In genomic region chr16:75238853-75239371, GRCh38 we compare ENCODE assay signal across 9 cellular contexts. TPM values are rescaled to one million over a fixed set of nuclear protein-coding genes. Genes with fewer than 3 reads are reported as not detected.
DNase-seq lines count a peak whose midpoint lies in the region; ATAC-seq and TF ChIP-seq lines count a peak whose summit lies in the region.
"Had no signal": no experiment of that assay in that cellular context is flagged by ENCODE, and none has a peak within 500 bp of the region (broad histone marks: within the 10 kb centered on the region; RNA-seq: fewer than 3 reads in every experiment).

No MANE protein-coding gene starts in this region.

- H3K27me3 Mint-ChIP-seq in activated CD4-positive, alpha-beta memory T cell treated with anti-CD3 and anti-CD28 coated beads, Interleukin-2, amount 10 ng/mL, durations not matched to agents 7 days and 5 days, result no peaks in the 10 kb centered on the region

- ATAC-seq in lower lobe of right lung, result no peak
- no peak for ATAC-seq in upper lobe of left lung (ENCODE audit: low FRiP score in 2 of 2)
- no peak for ATAC-seq in esophagus mucosa

- H3K4me1 ChIP-seq in lower lobe of right lung (peaks cover 39% of the 10 kb centered on the region), upper lobe of left lung (peaks cover 33 to 40% (median 36%) of the 10 kb centered on the region in 4 donors)

- no peaks in the 10 kb centered on the region for H3K36me3 Mint-ChIP-seq in activated CD4-positive, alpha-beta memory T cell treated with anti-CD3 and anti-CD28 coated beads, Interleukin-2, amount 10 ng/mL, durations not matched to agents 7 days and 5 days (ENCODE audit: low read depth)

- WGBS in upper lobe of left lung, 2 donors, result 63 to 64% methylated on average over 3 to 10 of the region's 10 CpGs

- H3K4me3 Mint-ChIP-seq in activated CD4-positive, alpha-beta memory T cell treated with anti-CD3 and anti-CD28 coated beads, Interleukin-2, amount 10 ng/mL, durations not matched to agents 7 days and 5 days, result no peak overlapping the region

- intact Hi-C loops in lower lobe of right lung (cut with DNase I), result loop anchor here (10.0 kb wide), 1 partner anchor 146 kb away; no protein-coding TSS in a partner anchor

- H3K4me3 ChIP-seq in lower lobe of right lung (no peak overlapping the region), upper lobe of left lung (no peak overlapping the region)

- CTCF ChIA-PET in activated CD4-positive, alpha-beta memory T cell treated with anti-CD3 and anti-CD28 coated beads, Interleukin-2, amount 10 ng/mL, durations not matched to agents 7 days and 5 days (lab: Charles Lee), result no interaction called here

- peak overlapping the region; percentile 98 for H3K27ac ChIP-seq in cingulate gyrus (ENCODE audit: low read depth, low read length)
- H3K27ac ChIP-seq in lower lobe of right lung, result peak overlapping the region; percentile 44
- peak overlapping the region; percentile 66 to 80 (median 75) for H3K27ac ChIP-seq in upper lobe of left lung

- no peak for TF ChIP-seq CTCF in lower lobe of right lung (IDR thresholded peaks at IDR 0.05)
- peak in 2 of 6 experiments; percentile 16 to 43 for TF ChIP-seq CTCF in upper lobe of left lung (IDR thresholded peaks at IDR 0.05)

- H3K27me3 ChIP-seq in lower lobe of right lung (ENCODE audit: low read depth) (no peaks in the 10 kb centered on the region), upper lobe of left lung (no peaks in the 10 kb centered on the region)

- H3K9me3 Mint-ChIP-seq in activated CD4-positive, alpha-beta memory T cell treated with anti-CD3 and anti-CD28 coated beads, Interleukin-2, amount 10 ng/mL, durations not matched to agents 7 days and 5 days, result no peaks in the 10 kb centered on the region

- POLR2A ChIA-PET in activated CD4-positive, alpha-beta memory T cell treated with anti-CD3 and anti-CD28 coated beads, Interleukin-2, amount 10 ng/mL, durations not matched to agents 7 days and 5 days (lab: Charles Lee), result no interaction called here

- H3K36me3 ChIP-seq in lower lobe of right lung (peaks cover 64% of the 10 kb centered on the region), upper lobe of left lung (peaks cover 0 to 64% (median 39%) of the 10 kb centered on the region in 4 donors)

- no peak for TF ChIP-seq POLR2A in upper lobe of left lung (IDR thresholded peaks at IDR 0.05)

- no peak overlapping the region for H3K27ac Mint-ChIP-seq in activated CD4-positive, alpha-beta memory T cell treated with anti-CD3 and anti-CD28 coated beads, Interleukin-2, amount 10 ng/mL, durations not matched to agents 7 days and 5 days

- TF ChIP-seq EP300 in upper lobe of left lung (IDR thresholded peaks at IDR 0.05), result no peak

- H3K4me1 Mint-ChIP-seq in activated CD4-positive, alpha-beta memory T cell treated with anti-CD3 and anti-CD28 coated beads, Interleukin-2, amount 10 ng/mL, durations not matched to agents 7 days and 5 days, result no peaks in the 10 kb centered on the region

- DNase-seq in NCI-H1436 (lab: John Stamatoyannopoulos, UW) (peak; percentile 39), NCI-H1436 treated with DMSO at 0.1 percent for 48 hours (lab: John Stamatoyannopoulos, UW) (no peak), lower lobe of right lung (no peak), upper lobe of left lung (no peak), activated gamma-delta T cell treated with Interleukin-2 at 50 U/mL for 16 hours (no peak)
- no peak for DNase-seq in activated CD4-positive, alpha-beta memory T cell treated with anti-CD3 and anti-CD28 coated beads, Interleukin-2, amount 10 ng/mL, durations not matched to agents 7 days and 5 days
- DNase-seq: activated naive CD4-positive, alpha-beta T cell treated with anti-CD3 and anti-CD28 coated beads, Interleukin-2, amount 50 U/mL, for 16 hours had no signal

- H3K9me3 ChIP-seq in lower lobe of right lung, result no peaks in the 10 kb centered on the region
- H3K9me3 ChIP-seq in upper lobe of left lung, result no peaks in the 10 kb centered on the region

RNA-seq across cellular contexts. Expression of gene BCAR1, which starts 12.5 kb away (rescaled TPM):
- total RNA-seq in lower lobe of right lung (65.1 TPM), upper lobe of left lung (10 to 100 TPM; 32.9 to 87.2 (median 61.7) TPM), esophagus mucosa (33.0 TPM)
- not detected for total RNA-seq in activated CD4-positive, alpha-beta memory T cell treated with anti-CD3 and anti-CD28 coated beads, Interleukin-2, amount 10 ng/mL, durations not matched to agents 7 days and 5 days

RNA-seq across cellular contexts. Expression of gene CTRB1, which starts 20.1 kb away (rescaled TPM):
- total RNA-seq in lower lobe of right lung (not detected), upper lobe of left lung (10 to 100 TPM in 1 of 6 donors, 1 to 10 TPM in 1, not detected in 4; 5.1 to 11.3 TPM), esophagus mucosa (0.44 TPM)
- total RNA-seq in activated CD4-positive, alpha-beta memory T cell treated with anti-CD3 and anti-CD28 coated beads, Interleukin-2, amount 10 ng/mL, durations not matched to agents 7 days and 5 days, result not detected

RNA-seq across cellular contexts. Expression of gene CTRB2, which starts 32.0 kb away (rescaled TPM):
- total RNA-seq in lower lobe of right lung (0.44 TPM), upper lobe of left lung (10 to 100 TPM in 1 of 6 donors, 1 to 10 TPM in 1, not detected in 4; 9.8 to 15.9 TPM), esophagus mucosa (not detected)
- total RNA-seq in activated CD4-positive, alpha-beta memory T cell treated with anti-CD3 and anti-CD28 coated beads, Interleukin-2, amount 10 ng/mL, durations not matched to agents 7 days and 5 days, result not detected

Comparison
In these comparisons a context has a peak if more than half of its experiments do, and no peak if none do; other contexts are left out.
1. H3K27ac ChIP-seq: peak in every context shown above with its lines; median percentile 98 in cingulate gyrus; 75 in upper lobe of left lung; 44 in lower lobe of right lung.
2. RNA of gene BCAR1, which starts 12.5 kb away (total RNA-seq): 65.1 TPM in lower lobe of right lung (single experiment), 32.9 to 87.2 TPM in upper lobe of left lung and 33.0 TPM in esophagus mucosa (single experiment); not detected in activated CD4-positive, alpha-beta memory T cell treated with anti-CD3 and anti-CD28 coated beads, Interleukin-2, amount 10 ng/mL, durations not matched to agents 7 days and 5 days; every median in the first group is over 10 times any median in the second.